In the genomic region with DNA sequence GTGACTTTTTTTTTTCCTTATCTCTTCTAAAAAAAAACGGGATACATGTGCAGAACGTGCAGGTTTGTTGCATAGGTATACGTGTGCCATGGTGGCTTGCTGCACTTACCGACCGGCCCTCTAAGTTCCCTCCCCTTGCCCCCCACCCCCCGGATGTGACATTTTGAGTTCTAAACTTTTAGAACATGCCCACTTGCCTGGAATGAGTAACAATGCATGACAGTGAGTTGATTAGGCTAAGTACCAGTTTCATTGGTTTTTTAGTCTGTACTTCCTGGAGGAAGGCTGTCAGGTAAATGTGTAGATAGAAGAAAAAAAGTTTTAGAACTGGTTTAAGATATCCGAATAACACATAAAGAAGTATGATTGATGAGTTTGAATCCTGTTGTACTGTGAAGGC, we compare ENCODE assay signal across 9 cellular contexts. TPM values are rescaled to one million over a fixed set of nuclear protein-coding genes. Genes with fewer than 3 reads are reported as not detected.
DNase-seq lines count a peak whose midpoint lies in the region; ATAC-seq, FAIRE-seq and TF ChIP-seq lines count a peak whose summit lies in the region.
"Had no signal": no experiment of that assay in that cellular context is flagged by ENCODE, and none has a peak within 500 bp of the region (broad histone marks: within the 10 kb centered on the region; RNA-seq: fewer than 3 reads in every experiment).

No MANE protein-coding gene starts in this region.

- POLR2A ChIA-PET in PC-9 (lab: Charles Lee; ENCODE audit: unreplicated experiment): interaction anchor here (0.7 kb wide), 1 partner anchor 464 kb away, joined by 7 read pairs; no protein-coding TSS in a partner anchor

- peaks cover 65% of the 10 kb centered on the region for H3K4me1 Mint-ChIP-seq in activated naive CD8-positive, alpha-beta T cell (ENCODE audit: low read depth)

- no peaks in the 10 kb centered on the region for H3K36me3 Mint-ChIP-seq in activated naive CD8-positive, alpha-beta T cell

- H3K4me1 ChIP-seq in PC-9 (replicated peaks; ENCODE audit: insufficient read depth): peaks cover 9% of the 10 kb centered on the region; the same call in 1 of the 2 replicates
- peaks cover 17% of the 10 kb centered on the region for H3K4me1 ChIP-seq in osteoblast (ENCODE audit: insufficient read depth, low read length)
- peaks cover 6 to 12% of the 10 kb centered on the region in 2 donors for H3K4me1 ChIP-seq in small intestine (ENCODE audit: control insufficient read depth in 2 of 2, insufficient read depth in 1 of 2, low read depth in 1 of 2, low read length in 1 of 2)

- no peaks in the 10 kb centered on the region; the same call in 1 of the 2 replicates for H3F3A ChIP-seq in PC-9 (ENCODE audit: insufficient read depth, low read depth)

- TF ChIP-seq CTCF in PC-9 (conservative IDR thresholded peaks at IDR 0.05): no peak
- no peak for TF ChIP-seq CTCF in osteoblast (IDR thresholded peaks at IDR 0.05; ENCODE audit: extremely low read depth, low read depth, low read length)

- no peak overlapping the region for H3K27ac ChIP-seq in PC-9
- no peak overlapping the region for H3K27ac ChIP-seq in osteoblast (ENCODE audit: low read depth, low read length)
- H3K27ac ChIP-seq in small intestine (ENCODE audit: low read depth in 1 of 2, low read length in 1 of 2): no peak overlapping the region

- BruUV-seq in PC-9 (replicated peaks; lab: Mats Ljungman, UMichigan): no TSS peak

- peaks cover 24% of the 10 kb centered on the region for H4K20me1 ChIP-seq in PC-9 (ENCODE audit: insufficient read depth)
- peaks cover 43% of the 10 kb centered on the region for H4K20me1 ChIP-seq in osteoblast (ENCODE audit: insufficient read depth, low read length)

- peak; percentile 7 for DNase-seq in DMS153 (lab: John Stamatoyannopoulos, UW)
- no peak for DNase-seq in PC-9
- peak; percentile 63 for DNase-seq in osteoblast (ENCODE audit: insufficient read length, low spot score, missing footprints)
- no peak for DNase-seq in small intestine
- no peak for DNase-seq in SK-N-DZ (ENCODE audit: low spot score)
- DNase-seq: caudate nucleus had no signal

- CTCF ChIA-PET in PC-9 (lab: Charles Lee): no interaction called here

- H2AFZ ChIP-seq in PC-9: no peak overlapping the region
- H2AFZ ChIP-seq in osteoblast (ENCODE audit: low read length): no peak overlapping the region

- H3K27me3 ChIP-seq in PC-9 (ENCODE audit: insufficient read depth, low read depth) (no peaks in the 10 kb centered on the region), osteoblast (ENCODE audit: insufficient read depth, low read length) (no peaks in the 10 kb centered on the region), small intestine (ENCODE audit: control insufficient read depth in 2 of 2, insufficient read depth in 2 of 2, low read length in 2 of 2) (no peaks in the 10 kb centered on the region)

- peaks cover 83% of the 10 kb centered on the region for H3K79me2 ChIP-seq in PC-9 (ENCODE audit: low read depth)
- H3K79me2 ChIP-seq in osteoblast (ENCODE audit: insufficient read depth, low read length): peaks cover 85% of the 10 kb centered on the region

- H3K27ac Mint-ChIP-seq in activated naive CD8-positive, alpha-beta T cell: peak overlapping the region; percentile 43

- H3K36me3 ChIP-seq in PC-9 (ENCODE audit: low read depth) (no peaks in the 10 kb centered on the region), osteoblast (ENCODE audit: insufficient read depth, low read length) (no peaks in the 10 kb centered on the region), small intestine (ENCODE audit: control insufficient read depth in 2 of 2, insufficient read depth in 2 of 2, low read length in 2 of 2) (no peaks in the 10 kb centered on the region)

- no peaks in the 10 kb centered on the region for H3K27me3 Mint-ChIP-seq in activated naive CD8-positive, alpha-beta T cell

- H3K9me3 Mint-ChIP-seq in activated naive CD8-positive, alpha-beta T cell (ENCODE audit: low read depth): no peaks in the 10 kb centered on the region

- H3K4me3 ChIP-seq in PC-9: no peak overlapping the region
- no peak overlapping the region for H3K4me3 ChIP-seq in osteoblast (ENCODE audit: insufficient read depth, low read length)
- H3K4me3 ChIP-seq in small intestine (ENCODE audit: low read depth in 1 of 2, low read length in 2 of 2): peak overlapping the region in 1 of 2 donors; percentile 11

- no peaks in the 10 kb centered on the region for H3K9me2 ChIP-seq in PC-9 (ENCODE audit: insufficient read depth)

- H3K4me2 ChIP-seq in PC-9: peak overlapping the region; percentile 8
- H3K4me2 ChIP-seq in osteoblast (ENCODE audit: insufficient read depth, low read length): peak overlapping the region; percentile 11

- ATAC-seq in HG02610 (IDR thresholded peaks at IDR 0.05; ENCODE audit: unreplicated experiment): no peak
- no peak for ATAC-seq in GM19452 (IDR thresholded peaks at IDR 0.05; ENCODE audit: unreplicated experiment)

- WGBS in small intestine, 3 donors: 3 to 19% (median 5%) methylated on average over 7 of the region's 7 CpGs

- H3K9me3 ChIP-seq in PC-9 (ENCODE audit: insufficient read depth, low read depth) (no peaks in the 10 kb centered on the region), osteoblast (ENCODE audit: low read depth, low read length) (no peaks in the 10 kb centered on the region), small intestine (ENCODE audit: control insufficient read depth, low read depth) (no peaks in the 10 kb centered on the region)

- FAIRE-seq in small intestine (lab: Jason Lieb, UNC): no peak

- intact Hi-C loops in PC-9 (cut with micrococcal nuclease; ENCODE audit: unreplicated experiment): no loop called here

- H3K4me3 Mint-ChIP-seq in activated naive CD8-positive, alpha-beta T cell: peak overlapping the region; percentile 95

RNA-seq across cellular contexts. Expression of a gene that starts 4.0 kb away (rescaled TPM):
- total RNA-seq in PC-9 (2021): 68.2 and 95.6 TPM in 2 replicates
- 59.2 and 59.7 TPM in 2 replicates for total RNA-seq in osteoblast
- 10 to 100 TPM; 11.6 to 19.5 (median 15.4) TPM for polyA plus RNA-seq in small intestine
- polyA plus RNA-seq in SK-N-DZ (2014; cell fraction: cytosol; rRNA removed): 34.0 and 44.0 TPM in 2 replicates
- polyA plus RNA-seq in SK-N-DZ (2014; cell fraction: nucleus; rRNA removed): 30.3 and 60.1 TPM in 2 replicates

Comparison
In these comparisons a context has a peak if more than half of its experiments do, and no peak if none do; other contexts are left out.
1. DNase-seq: peak in DMS153 (single experiment) and osteoblast (single experiment); none in PC-9 (0 of 2), small intestine (single experiment) and SK-N-DZ (single experiment).